8 cellular contexts compared by ENCODE assay signal in genomic region chr10:6171891-6172354, GRCh38. TPM values are rescaled to one million over a fixed set of nuclear protein-coding genes. Genes with fewer than 3 reads are reported as not detected.
DNase-seq lines count a peak whose midpoint lies in the region; ATAC-seq and TF ChIP-seq lines count a peak whose summit lies in the region.

No MANE protein-coding gene starts in this region.

- TF ChIP-seq CTCF in BJ (IDR thresholded peaks at IDR 0.05; ENCODE audit: insufficient read depth, low read depth, low read length), result no peak
- TF ChIP-seq CTCF in choroid plexus epithelial cell (conservative IDR thresholded peaks at IDR 0.05; ENCODE audit: low read depth, low read length), result no peak

- H3K4me3 Mint-ChIP-seq in naive thymus-derived CD4-positive, alpha-beta T cell, result peak overlapping the region in 9 of 10 donors; percentile 21 to 74 (median 40)

- POLR2A ChIA-PET in BJ (lab: Charles Lee), result interaction anchor here (0.5 kb wide), 1 partner anchor 230 kb away, joined by 3 read pairs; no protein-coding TSS in a partner anchor
- POLR2A ChIA-PET in naive thymus-derived CD4-positive, alpha-beta T cell (lab: Charles Lee), result no interaction called here

- peak; percentile 75 for ATAC-seq in naive thymus-derived CD4-positive, alpha-beta T cell

- H3K36me3 ChIP-seq in BJ (ENCODE audit: control insufficient read depth, insufficient read depth, low read length), result peaks cover 3% of the 10 kb centered on the region; the same call in 1 of the 2 replicates
- peaks cover 0 to 7% (median 0%) of the 10 kb centered on the region in 3 experiments for H3K36me3 ChIP-seq in naive thymus-derived CD4-positive, alpha-beta T cell (ENCODE audit: control insufficient read depth in 2 of 3, insufficient read depth in 3 of 3, low read length in 3 of 3)

- peak overlapping the region; percentile 32 to 94 (median 88) for H3K27ac Mint-ChIP-seq in naive thymus-derived CD4-positive, alpha-beta T cell

- CTCF ChIA-PET in BJ (lab: Yijun Ruan, JAX), result interaction anchor here (1.3 kb wide), 1 partner anchor 230 kb away, joined by 3 read pairs; no protein-coding TSS in a partner anchor
- CTCF ChIA-PET in naive thymus-derived CD4-positive, alpha-beta T cell (lab: Charles Lee), result interaction anchor here (0.8 to 2.7 kb wide), 6 partner anchors 21 to 229 kb away, joined by 3 to 44 read pairs (median 8); partner anchors contain the start of gene PFKFB3

- peaks cover 5 to 27% (median 10%) of the 10 kb centered on the region in 5 donors for H3K36me3 Mint-ChIP-seq in naive thymus-derived CD4-positive, alpha-beta T cell

- intact Hi-C loops in naive thymus-derived CD4-positive, alpha-beta T cell (cut with micrococcal nuclease), result no loop called here

- no peaks in the 10 kb centered on the region for H3K9me3 ChIP-seq in naive thymus-derived CD4-positive, alpha-beta T cell (ENCODE audit: control insufficient read depth in 2 of 3, low read length in 3 of 3)

- peaks cover 9 to 45% of the 10 kb centered on the region in 2 donors for H3K4me1 ChIP-seq in naive thymus-derived CD4-positive, alpha-beta T cell (ENCODE audit: control insufficient read depth in 2 of 2, insufficient read depth in 2 of 2, low read length in 2 of 2)

- H3K27me3 ChIP-seq in BJ (ENCODE audit: control insufficient read depth, insufficient read depth, low read length), result no peaks in the 10 kb centered on the region
- no peaks in the 10 kb centered on the region for H3K27me3 ChIP-seq in naive thymus-derived CD4-positive, alpha-beta T cell (ENCODE audit: control insufficient read depth in 2 of 2, insufficient read depth in 2 of 2, low read length in 2 of 2)

- H3K4me1 Mint-ChIP-seq in naive thymus-derived CD4-positive, alpha-beta T cell, result peaks cover 67 to 94% (median 88%) of the 10 kb centered on the region in 7 donors

- no peaks in the 10 kb centered on the region for H3K9me3 Mint-ChIP-seq in naive thymus-derived CD4-positive, alpha-beta T cell

- H3K27me3 Mint-ChIP-seq in naive thymus-derived CD4-positive, alpha-beta T cell, result no peaks in the 10 kb centered on the region

- DNase-seq in BJ (ENCODE audit: low read depth) (peak; percentile 59), KG1 (lab: John Stamatoyannopoulos, UW) (peak; percentile 49), choroid plexus epithelial cell (ENCODE audit: low read depth) (peak; percentile 68), NCI-H1436 treated with DMSO at 0.1 percent for 48 hours (lab: John Stamatoyannopoulos, UW) (no peak), NCI-H2107 (lab: John Stamatoyannopoulos, UW) (no peak), SHP77 (lab: John Stamatoyannopoulos, UW) (no peak), kidney tubule cell (ENCODE audit: low spot score) (no peak)
- DNase-seq in naive thymus-derived CD4-positive, alpha-beta T cell, result peak in 1 of 9 donors; percentile 54

- H3K27ac ChIP-seq in naive thymus-derived CD4-positive, alpha-beta T cell (ENCODE audit: low read depth, low read length), result no peak overlapping the region

- no peak overlapping the region for H3K4me3 ChIP-seq in BJ (ENCODE audit: low read depth, low read length)
- H3K4me3 ChIP-seq in choroid plexus epithelial cell (ENCODE audit: low read depth, low read length), result no peak overlapping the region
- no peak overlapping the region for H3K4me3 ChIP-seq in naive thymus-derived CD4-positive, alpha-beta T cell (ENCODE audit: low read length)

RNA-seq across cellular contexts. Expression of gene PFKFB3, which starts 30.8 kb away (rescaled TPM):
- 15.6 and 30.7 TPM in 2 replicates for polyA plus RNA-seq in BJ (2011; rRNA removed)
- 14.9 and 17.9 TPM in 2 replicates for polyA minus RNA-seq in BJ (2011; rRNA and poly(A)+ RNA removed)
- total RNA-seq in naive thymus-derived CD4-positive, alpha-beta T cell, result 100 to 1,000 TPM in 1 of 5 experiments, 10 to 100 TPM in 4; 65.9 to 129 (median 80.5) TPM
- 10 to 100 TPM in 1 of 2 donors, 1 to 10 TPM in 1; 2.3 to 13.0 TPM for polyA plus RNA-seq in naive thymus-derived CD4-positive, alpha-beta T cell

Comparison
In these comparisons a context has a peak if more than half of its experiments do, and no peak if none do; other contexts are left out.
1. DNase-seq: peak in BJ (single experiment), KG1 (single experiment) and choroid plexus epithelial cell (single experiment); none in NCI-H1436 treated with DMSO at 0.1 percent for 48 hours (single experiment), NCI-H2107 (single experiment), SHP77 (0 of 2) and kidney tubule cell (single experiment).